ENCODE assay signal across 1 cellular context in genomic region chr20:20355503-20355902, GRCh38. TPM values are rescaled to one million over a fixed set of nuclear protein-coding genes. Genes with fewer than 3 reads are reported as not detected.
"Had no signal": no experiment of that assay in that cellular context is flagged by ENCODE, and none has a peak within 500 bp of the region (broad histone marks: within the 10 kb centered on the region; RNA-seq: fewer than 3 reads in every experiment).

No MANE protein-coding gene starts in this region.

RNA-seq across cellular contexts. Expression of gene INSM1, which starts 12.4 kb away (rescaled TPM):
- total RNA-seq: G401 had no signal
